Comparison of ENCODE assay signal across 8 cellular contexts in genomic region chr3:123328851-123329635, GRCh38.
DNase-seq lines count a peak whose midpoint lies in the region; ATAC-seq and TF ChIP-seq lines count a peak whose summit lies in the region.

No MANE protein-coding gene starts in this region.

- DNase-seq in DMS 273 (lab: John Stamatoyannopoulos, UW; ENCODE audit: unreplicated experiment) (peak; percentile 90), HEK293T (ENCODE audit: extremely low spot score) (peak; percentile 85), NCI-H2227 treated with DMSO at 0.1 percent for 48 hours (lab: John Stamatoyannopoulos, UW) (peak; percentile 29), left kidney (ENCODE audit: low read depth, low spot score) (peak; percentile 81)
- peak; percentile 59 to 71 for DNase-seq in activated CD4-positive, alpha-beta T cell treated with anti-CD3 and anti-CD28 coated beads for 24 hours (ENCODE audit: low read depth in 2 of 2)
- DNase-seq in central memory CD8-positive, alpha-beta T cell (ENCODE audit: low spot score in 2 of 2) = peak; percentile 58 to 66
- DNase-seq in stimulated activated CD4-positive, alpha-beta T cell treated with anti-CD3 and anti-CD28 coated beads, Interleukin-4, amount 100 ng/mL, for 1 hour = peak; percentile 78

- POLR2A ChIA-PET in HEK293T (lab: Yijun Ruan, JAX) = no interaction called here

- H3K27me3 Mint-ChIP-seq in central memory CD8-positive, alpha-beta T cell = peaks cover 6% of the 10 kb centered on the region

- no peaks in the 10 kb centered on the region for H3K36me3 Mint-ChIP-seq in central memory CD8-positive, alpha-beta T cell (ENCODE audit: insufficient read depth)

- CTCF ChIA-PET in HEK293T (lab: Yijun Ruan, JAX) = interaction anchor here (0.8 to 1.1 kb wide), 4 partner anchors 16 to 160 kb away, joined by 3 to 5 read pairs (median 4); no protein-coding TSS in a partner anchor

- no peak overlapping the region for H3K27ac Mint-ChIP-seq in central memory CD8-positive, alpha-beta T cell (ENCODE audit: low read depth)

- ATAC-seq in central memory CD8-positive, alpha-beta T cell (replicated peaks; ENCODE audit: extremely low read depth, poor library complexity, severe bottlenecking) = peak; percentile 47
- no peak for ATAC-seq in GM21619 (IDR thresholded peaks at IDR 0.05; ENCODE audit: unreplicated experiment)

- no peak overlapping the region for H3K4me3 Mint-ChIP-seq in central memory CD8-positive, alpha-beta T cell

- no peaks in the 10 kb centered on the region for H3K4me1 Mint-ChIP-seq in central memory CD8-positive, alpha-beta T cell

- H3K9me3 Mint-ChIP-seq in central memory CD8-positive, alpha-beta T cell = no peaks in the 10 kb centered on the region

TF ChIP-seq in HEK293T, 16 proteins besides CTCF, POLR2A, EP300 and RAD21:
- TF ChIP-seq PKNOX1 (IDR thresholded peaks at IDR 0.05) (peak; percentile 81), ZNF384 (IDR thresholded peaks at IDR 0.05) (no peak), ARNT (IDR thresholded peaks at IDR 0.05) (no peak), SUZ12 (IDR thresholded peaks at IDR 0.05) (no peak), BHLHE40 (IDR thresholded peaks at IDR 0.05; ENCODE audit: borderline replicate concordance) (no peak), SP1 (IDR thresholded peaks at IDR 0.05) (no peak), CTBP1 (IDR thresholded peaks at IDR 0.05; ENCODE audit: borderline replicate concordance) (no peak), FOXA1 (IDR thresholded peaks at IDR 0.05) (no peak)

Comparison
In these comparisons a context has a peak if more than half of its experiments do, and no peak if none do; other contexts are left out.
1. DNase-seq: peak in every context shown above with its lines; median percentile 90 in DMS 273; 85 in HEK293T; 81 in left kidney; 78 in stimulated activated CD4-positive, alpha-beta T cell treated with anti-CD3 and anti-CD28 coated beads, Interleukin-4, amount 100 ng/mL, for 1 hour; 65 in activated CD4-positive, alpha-beta T cell treated with anti-CD3 and anti-CD28 coated beads for 24 hours; 62 in central memory CD8-positive, alpha-beta T cell; 29 in NCI-H2227 treated with DMSO at 0.1 percent for 48 hours.